In the genomic region with DNA sequence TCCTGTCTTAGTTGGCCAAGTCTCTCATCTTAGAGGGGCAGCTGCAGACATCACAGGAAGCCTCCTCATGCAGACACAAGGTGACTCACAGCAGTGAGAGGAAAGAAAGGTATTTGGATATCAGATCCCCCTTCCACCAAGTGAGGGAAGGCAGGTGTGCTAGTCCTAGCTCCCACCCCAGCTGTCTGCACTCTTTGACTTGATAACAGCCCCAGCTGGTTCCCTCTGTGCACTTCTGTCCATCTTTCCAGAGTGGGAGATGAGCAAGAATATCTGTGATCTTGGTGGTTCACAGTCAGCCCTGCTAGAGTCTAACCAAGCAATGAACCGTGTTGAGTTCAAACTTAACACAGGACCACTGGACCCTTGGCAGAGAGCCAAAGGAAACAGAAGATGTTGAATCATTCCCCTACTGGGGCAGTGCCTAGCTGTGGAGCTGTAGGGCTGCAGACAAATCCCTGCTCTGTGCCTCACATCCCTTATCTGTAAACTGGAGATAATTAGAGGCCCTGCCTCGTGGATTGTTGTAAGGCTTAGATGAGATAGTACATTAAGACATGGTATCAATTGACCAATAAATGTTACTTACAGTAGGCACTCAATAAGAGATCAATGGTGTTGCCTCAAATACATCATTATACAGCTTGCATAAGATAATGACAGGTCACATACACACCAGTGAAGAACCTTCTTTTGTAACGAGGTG, we compare ENCODE assay signal across 9 cellular contexts. TPM values are rescaled to one million over a fixed set of nuclear protein-coding genes. Genes with fewer than 3 reads are reported as not detected.
DNase-seq lines count a peak whose midpoint lies in the region; ATAC-seq, FAIRE-seq and TF ChIP-seq lines count a peak whose summit lies in the region.
"Had no signal": no experiment of that assay in that cellular context is flagged by ENCODE, and none has a peak within 500 bp of the region (broad histone marks: within the 10 kb centered on the region; RNA-seq: fewer than 3 reads in every experiment).

No MANE protein-coding gene starts in this region.

- H3K9me1 ChIP-seq in endothelial cell of umbilical vein (replicated peaks; ENCODE audit: control insufficient read depth, extremely low read depth, insufficient read depth, low read length): no peaks in the 10 kb centered on the region

- CTCF ChIA-PET in endothelial cell of umbilical vein (lab: Charles Lee): interaction anchor here (0.8 to 1.2 kb wide), 3 partner anchors 22 to 88 kb away, joined by 3 to 4 read pairs (median 3); no protein-coding TSS in a partner anchor

- no peak overlapping the region for H2AFZ ChIP-seq in endothelial cell of umbilical vein (ENCODE audit: low read depth, low read length)

- dilution Hi-C loops in endothelial cell of umbilical vein (cut with MboI; ENCODE audit: extremely low pct_ligation_motif_present, low sequenced_read_pairs): no loop called here

- WGBS in small intestine, 3 donors: 24 to 40% (median 34%) methylated on average over 3 of the region's 3 CpGs
- 41% methylated on average over 3 of the region's 3 CpGs for WGBS in suprapubic skin

- peak; percentile 67 for FAIRE-seq in endothelial cell of umbilical vein (lab: Jason Lieb, UNC)
- FAIRE-seq in small intestine (lab: Jason Lieb, UNC): no peak

- no peaks in the 10 kb centered on the region for H3K27me3 ChIP-seq in endothelial cell of umbilical vein (ENCODE audit: control insufficient read depth in 2 of 2, insufficient read depth in 2 of 2, low read length in 2 of 2)
- no peaks in the 10 kb centered on the region for H3K27me3 ChIP-seq in small intestine (ENCODE audit: control insufficient read depth in 2 of 2, insufficient read depth in 2 of 2, low read length in 2 of 2)
- H3K27me3 ChIP-seq in suprapubic skin: no peaks in the 10 kb centered on the region

- no peaks in the 10 kb centered on the region for H3K9me3 ChIP-seq in endothelial cell of umbilical vein (replicated peaks; ENCODE audit: control insufficient read depth, insufficient read depth, low read length)
- no peaks in the 10 kb centered on the region for H3K9me3 ChIP-seq in small intestine (ENCODE audit: control insufficient read depth, low read depth)
- no peaks in the 10 kb centered on the region for H3K9me3 ChIP-seq in suprapubic skin

- no peaks in the 10 kb centered on the region for H4K20me1 ChIP-seq in endothelial cell of umbilical vein (replicated peaks; ENCODE audit: control insufficient read depth, extremely low read depth, insufficient read depth, low read length)

- H3K27ac ChIP-seq in endothelial cell of umbilical vein (ENCODE audit: insufficient read depth, low read depth, low read length) (peak overlapping the region; percentile 56), small intestine (ENCODE audit: low read depth in 1 of 2, low read length in 1 of 2) (no peak overlapping the region), suprapubic skin (no peak overlapping the region)

- BruUV-seq in endothelial cell of umbilical vein (replicated peaks; lab: Mats Ljungman, UMichigan): no TSS peak

- TF ChIP-seq CTCF in endothelial cell of umbilical vein (IDR thresholded peaks at IDR 0.05; ENCODE audit: extremely low read depth in 1 of 2, insufficient read depth in 1 of 2, low read depth in 1 of 2, low read length in 2 of 2) (no peak), suprapubic skin (IDR thresholded peaks at IDR 0.05) (no peak)

- TF ChIP-seq EP300 in suprapubic skin (IDR thresholded peaks at IDR 0.05): no peak

- H3K79me2 ChIP-seq in endothelial cell of umbilical vein (ENCODE audit: control insufficient read depth, insufficient read depth, low read length): no peaks in the 10 kb centered on the region

- intact Hi-C loops in endothelial cell of umbilical vein (cut with micrococcal nuclease): loop anchor here (1.0 to 5.0 kb wide), 4 partner anchors 39 to 141 kb away; a partner anchor contains a TSS

- H3K4me1 ChIP-seq in endothelial cell of umbilical vein (ENCODE audit: control insufficient read depth, extremely low read depth, insufficient read depth, low read length) (peaks cover 20% of the 10 kb centered on the region), small intestine (ENCODE audit: control insufficient read depth in 2 of 2, insufficient read depth in 1 of 2, low read depth in 1 of 2, low read length in 1 of 2) (peaks cover 3 to 6% of the 10 kb centered on the region in 2 donors), suprapubic skin (peaks cover 33% of the 10 kb centered on the region)

- POLR2A ChIA-PET in endothelial cell of umbilical vein (lab: Charles Lee): no interaction called here

- TF ChIP-seq POLR2A in endothelial cell of umbilical vein (IDR thresholded peaks at IDR 0.05; ENCODE audit: low read depth, low read length): no peak
- TF ChIP-seq POLR2A in suprapubic skin (IDR thresholded peaks at IDR 0.05): no peak

- no peak overlapping the region for H3K4me3 ChIP-seq in endothelial cell of umbilical vein (replicated peaks in 1 of 3; ENCODE audit: insufficient read depth in 1 of 3, low read depth in 1 of 3, low read length in 3 of 3)
- no peak overlapping the region for H3K4me3 ChIP-seq in small intestine (ENCODE audit: low read depth in 1 of 2, low read length in 2 of 2)
- no peak overlapping the region for H3K4me3 ChIP-seq in suprapubic skin

- peak overlapping the region; percentile 44 for H3K4me2 ChIP-seq in endothelial cell of umbilical vein (ENCODE audit: insufficient read depth, low read length)

- ATAC-seq in GM21526 (IDR thresholded peaks at IDR 0.05; ENCODE audit: low FRiP score, unreplicated experiment) (no peak), GM19023 (IDR thresholded peaks at IDR 0.05; ENCODE audit: unreplicated experiment) (no peak)

- H3K9ac ChIP-seq in endothelial cell of umbilical vein (replicated peaks; ENCODE audit: extremely low read depth, insufficient read depth, low read length): no peak overlapping the region

- H3K36me3 ChIP-seq in endothelial cell of umbilical vein (ENCODE audit: control insufficient read depth in 2 of 2, extremely low read depth in 1 of 2, insufficient read depth in 2 of 2, low read length in 2 of 2) (no peaks in the 10 kb centered on the region), small intestine (ENCODE audit: control insufficient read depth in 2 of 2, insufficient read depth in 2 of 2, low read length in 2 of 2) (no peaks in the 10 kb centered on the region), suprapubic skin (no peaks in the 10 kb centered on the region)

- peak; percentile 4 for DNase-seq in NCI-H82 (lab: John Stamatoyannopoulos, UW)
- DNase-seq in NCI-H82 treated with DMSO at 0.1 percent for 48 hours (lab: John Stamatoyannopoulos, UW; ENCODE audit: unreplicated experiment): no peak
- DNase-seq in LHCN-M2 (ENCODE audit: low read depth): peak; percentile 92
- DNase-seq in endothelial cell of umbilical vein (ENCODE audit: low read depth, low spot score): peak; percentile 72
- peak; percentile 68 for DNase-seq in small intestine
- DNase-seq in suprapubic skin (ENCODE audit: low spot score in 2 of 2): no peak
- DNase-seq: H9 had no signal

TF ChIP-seq in endothelial cell of umbilical vein, 7 proteins besides CTCF, POLR2A, EP300 and RAD21:
- TF ChIP-seq MYC (IDR thresholded peaks at IDR 0.05; ENCODE audit: low read depth, low read length) (no peak), POLR2AphosphoS5 (IDR thresholded peaks at IDR 0.05; ENCODE audit: insufficient read depth, low read depth, low read length) (peak; percentile 46), FOS (IDR thresholded peaks at IDR 0.05; ENCODE audit: borderline replicate concordance, insufficient read depth, low read length) (peak; percentile 76), GATA2 (IDR thresholded peaks at IDR 0.05; ENCODE audit: insufficient read depth, insufficient read length, low read depth, low read length) (peak; percentile 84), JUN (IDR thresholded peaks at IDR 0.05; ENCODE audit: borderline replicate concordance, insufficient read depth, insufficient read length, low read depth) (no peak), EZH2 (IDR thresholded peaks at IDR 0.05; ENCODE audit: borderline replicate concordance, low read depth, low read length, severe bottlenecking) (no peak)
- TF ChIP-seq, protein P1, sequence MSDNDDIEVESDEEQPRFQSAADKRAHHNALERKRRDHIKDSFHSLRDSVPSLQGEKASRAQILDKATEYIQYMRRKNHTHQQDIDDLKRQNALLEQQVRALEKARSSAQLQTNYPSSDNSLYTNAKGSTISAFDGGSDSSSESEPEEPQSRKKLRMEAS (IDR thresholded peaks at IDR 0.05; ENCODE audit: insufficient read depth, insufficient read length): no peak

RNA-seq across cellular contexts. Expression of a gene that starts 39.1 kb away (rescaled TPM):
- 1.2 and 1.9 TPM in 2 replicates for total RNA-seq in LHCN-M2 (2014; rRNA removed)
- polyA plus RNA-seq in LHCN-M2 (2012): 2.5 TPM
- total RNA-seq in endothelial cell of umbilical vein: 0.84 and 0.90 TPM in 2 replicates
- 0.21 and 0.54 TPM in 2 replicates for polyA plus RNA-seq in endothelial cell of umbilical vein
- 0.35 and 0.39 TPM in 2 replicates for polyA plus RNA-seq in endothelial cell of umbilical vein (2011; cell fraction: cytosol; rRNA removed)
- 1.2 TPM in 2 replicates for polyA plus RNA-seq in endothelial cell of umbilical vein (2011; cell fraction: nucleus; rRNA removed)
- 0.45 and 0.75 TPM in 2 replicates for polyA plus RNA-seq in endothelial cell of umbilical vein (2012)
- 0.36 and 1.00 TPM in 2 replicates for polyA minus RNA-seq in endothelial cell of umbilical vein
- polyA minus RNA-seq in endothelial cell of umbilical vein (2011; cell fraction: cytosol; rRNA and poly(A)+ RNA removed): 5.1 TPM
- polyA minus RNA-seq in endothelial cell of umbilical vein (2011; cell fraction: nucleus; rRNA and poly(A)+ RNA removed): 0.82 and 1.2 TPM in 2 replicates
- polyA plus RNA-seq in small intestine: 10 to 100 TPM; 14.3 to 25.0 (median 23.6) TPM
- 100 to 1,000 TPM; 129 to 334 (median 160) TPM for total RNA-seq in suprapubic skin

Comparison
In these comparisons a context has a peak if more than half of its experiments do, and no peak if none do; other contexts are left out.
1. DNase-seq: peak in NCI-H82 (single experiment), LHCN-M2 (single experiment), endothelial cell of umbilical vein (single experiment) and small intestine (single experiment); none in NCI-H82 treated with DMSO at 0.1 percent for 48 hours (single experiment) and suprapubic skin (0 of 2).
2. RNA of a gene that starts 39.1 kb away (total RNA-seq): 129 to 334 TPM in suprapubic skin; 1.2 to 1.9 TPM in LHCN-M2 and 0.84 to 0.90 TPM in endothelial cell of umbilical vein; every median in the first group is over 10 times any median in the second.